Comparison of ENCODE assay signal across 8 cellular contexts in the genomic region with DNA sequence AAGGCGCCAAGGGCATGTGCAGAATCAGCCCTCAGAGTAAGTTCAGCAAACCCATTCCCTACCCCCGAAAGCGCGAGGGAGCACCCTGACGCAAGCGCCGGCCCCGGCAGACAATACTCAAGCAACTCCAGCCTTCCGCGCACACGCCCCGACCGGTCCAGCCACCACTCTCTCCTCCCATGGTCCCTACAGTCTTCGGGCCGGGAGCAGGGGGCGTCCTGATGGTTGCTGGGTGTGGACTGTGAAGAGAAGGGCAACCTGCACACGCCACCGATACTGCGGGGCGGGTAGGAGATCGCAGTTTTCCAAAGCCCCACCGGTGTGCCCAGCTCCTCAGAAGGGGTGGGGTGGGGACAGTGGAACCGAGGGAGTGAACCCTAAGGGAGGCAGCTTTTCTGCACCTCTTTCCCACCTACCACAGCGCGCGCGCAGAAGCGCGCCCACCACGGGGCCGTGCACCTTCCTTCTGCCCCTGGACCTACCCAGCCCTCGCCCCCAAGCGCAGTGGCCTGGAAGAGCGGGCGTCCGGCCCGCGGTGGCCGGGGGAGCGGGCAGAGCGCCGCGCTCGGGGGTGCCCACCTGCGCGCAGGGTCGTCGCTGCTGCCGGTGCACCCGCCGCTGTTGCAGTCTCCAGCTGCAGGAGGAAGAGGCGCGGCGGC.
DNase-seq lines count a peak whose midpoint lies in the region; ATAC-seq lines count a peak whose summit lies in the region.

No MANE protein-coding gene starts in this region.

- peak overlapping the region; percentile 87 for H3K4me3 ChIP-seq in iPS-15b (ENCODE audit: low read depth, low read length)
- H3K4me3 ChIP-seq in skin epidermis, result peak overlapping the region; percentile 50 to 63 (median 54)

- H3K9me3 ChIP-seq in iPS-15b (ENCODE audit: control insufficient read depth, insufficient read depth, low read length), result no peaks in the 10 kb centered on the region

- peaks cover 6% of the 10 kb centered on the region for H3K36me3 ChIP-seq in iPS-15b (ENCODE audit: control insufficient read depth, insufficient read depth, low read length)

- DNase-seq in H4 (ENCODE audit: low spot score), result peak; percentile 8
- peak; percentile 52 for DNase-seq in RKO (ENCODE audit: low spot score)
- peak; percentile 24 for DNase-seq in amniotic epithelial cell (ENCODE audit: low read depth)
- DNase-seq in NCI-H2227 (lab: John Stamatoyannopoulos, UW; ENCODE audit: unreplicated experiment), result no peak
- DNase-seq in occipital lobe (lab: John Stamatoyannopoulos, UW), result no peak

- peak overlapping the region; percentile 89 for H3K9ac ChIP-seq in iPS-15b (ENCODE audit: low read depth, low read length)

- no peaks in the 10 kb centered on the region for H3K27me3 ChIP-seq in iPS-15b (ENCODE audit: control insufficient read depth, insufficient read depth, low read length)

- ATAC-seq in HG03342 (IDR thresholded peaks at IDR 0.05; ENCODE audit: unreplicated experiment), result no peak

- H3K4me1 ChIP-seq in iPS-15b (ENCODE audit: control insufficient read depth, insufficient read depth, low read length), result peaks cover 12% of the 10 kb centered on the region

- H3K27ac ChIP-seq in skin epidermis, result peak overlapping the region in 20 of 21 experiments; percentile 1 to 89 (median 74)

Comparison
In these comparisons a context has a peak if more than half of its experiments do, and no peak if none do; other contexts are left out.
1. DNase-seq: peak in H4 (single experiment), RKO (single experiment) and amniotic epithelial cell (single experiment); none in NCI-H2227 (single experiment) and occipital lobe (single experiment).